14 cellular contexts compared by ENCODE assay signal in genomic region chr12:24499151-24500146, GRCh38.
A peak's percentile ranks its signal among the peaks of the same experiment; 100 is the strongest.
DNase-seq lines count a peak whose midpoint lies in the region; ATAC-seq, FAIRE-seq and TF ChIP-seq lines count a peak whose summit lies in the region.
"Had no signal": no experiment of that assay in that cellular context is flagged by ENCODE, and none has a peak within 500 bp of the region (broad histone marks: within the 10 kb centered on the region; RNA-seq: fewer than 3 reads in every experiment).

No MANE protein-coding gene starts in this region.

- H3K4me3 ChIP-seq in mammary epithelial cell (replicated peaks in 1 of 3; ENCODE audit: insufficient read depth in 1 of 3, low read depth in 2 of 3, low read length in 3 of 3) (no peak overlapping the region), suprapubic skin (no peak overlapping the region)

- DNase-seq in LHCN-M2 (ENCODE audit: low read depth) (peak; percentile 83), mammary epithelial cell (peak; percentile 3), suprapubic skin (ENCODE audit: low spot score in 2 of 2) (no peak), amygdala (lab: John Stamatoyannopoulos, UW) (no peak)
- no peak for DNase-seq in T-helper 2 cell treated with Interferon-gamma antibody and Interleukin-4, amounts not matched to agents 5 μg/mL and 100 μg/mL, for 36 hours (ENCODE audit: low spot score)
- DNase-seq: activated CD8-positive, alpha-beta memory T cell treated with anti-CD3 and anti-CD28 coated beads for 24 hours; hippocampal formation; T-helper 1 cell had no signal

- H3K4me1 Mint-ChIP-seq in T-helper 2 cell treated with Interferon-gamma antibody and Interleukin-4, amounts not matched to agents 5 μg/mL and 100 μg/mL, for 36 hours (ENCODE audit: low read depth), result no peaks in the 10 kb centered on the region

- TF ChIP-seq EP300 in suprapubic skin (IDR thresholded peaks at IDR 0.05), result no peak

- no peak for TF ChIP-seq POLR2A in suprapubic skin (IDR thresholded peaks at IDR 0.05)

- CTCF ChIA-PET in mammary epithelial cell (lab: Charles Lee; ENCODE audit: low non-redundant PET), result no interaction called here

- H3K36me3 ChIP-seq in mammary epithelial cell (ENCODE audit: insufficient read depth, low read length), result no peaks in the 10 kb centered on the region
- no peaks in the 10 kb centered on the region for H3K36me3 ChIP-seq in suprapubic skin

- no TSS peak for BruUV-seq in mammary epithelial cell (replicated peaks; lab: Mats Ljungman, UMichigan)

- H3K27me3 Mint-ChIP-seq in T-helper 2 cell treated with Interferon-gamma antibody and Interleukin-4, amounts not matched to agents 5 μg/mL and 100 μg/mL, for 36 hours (ENCODE audit: low read depth), result no peaks in the 10 kb centered on the region

- dilution Hi-C loops in mammary epithelial cell (cut with HindIII; ENCODE audit: low sequenced_read_pairs), result no loop called here

- intact Hi-C loops in mammary epithelial cell (cut with micrococcal nuclease), result no loop called here

- no peak overlapping the region for H3K9ac ChIP-seq in mammary epithelial cell (ENCODE audit: insufficient read depth, low read length)

- H3K4me2 ChIP-seq in mammary epithelial cell (ENCODE audit: insufficient read depth, low read depth, low read length), result no peak overlapping the region

- no peak for ATAC-seq in HG03565 (IDR thresholded peaks at IDR 0.05; ENCODE audit: unreplicated experiment)
- no peak for ATAC-seq in HG03108 (IDR thresholded peaks at IDR 0.05; ENCODE audit: unreplicated experiment)

- H3K79me2 ChIP-seq in mammary epithelial cell (ENCODE audit: insufficient read depth, low read length), result no peaks in the 10 kb centered on the region

- in situ Hi-C loops in mammary epithelial cell (cut with MboI; ENCODE audit: low sequenced_read_pairs in 2 of 2), result no loop called here

- no peaks in the 10 kb centered on the region for H3K9me3 ChIP-seq in mammary epithelial cell (replicated peaks; ENCODE audit: insufficient read depth, low read length)
- no peaks in the 10 kb centered on the region for H3K9me3 ChIP-seq in suprapubic skin

- H3K27ac Mint-ChIP-seq in T-helper 2 cell treated with Interferon-gamma antibody and Interleukin-4, amounts not matched to agents 5 μg/mL and 100 μg/mL, for 36 hours, result no peak overlapping the region
- H3K27ac Mint-ChIP-seq: type B pancreatic cell had no signal

- H3K4me1 ChIP-seq in mammary epithelial cell (ENCODE audit: insufficient read depth, low read length), result no peaks in the 10 kb centered on the region
- peaks cover 45% of the 10 kb centered on the region for H3K4me1 ChIP-seq in suprapubic skin

- no peaks in the 10 kb centered on the region for H4K20me1 ChIP-seq in mammary epithelial cell (ENCODE audit: insufficient read depth, low read length)

- FAIRE-seq in islet of Langerhans (lab: Jason Lieb, UNC), result peak; percentile 30
- FAIRE-seq: GM18507 had no signal

- H3K4me3 Mint-ChIP-seq in T-helper 2 cell treated with Interferon-gamma antibody and Interleukin-4, amounts not matched to agents 5 μg/mL and 100 μg/mL, for 36 hours, result no peak overlapping the region
- H3K4me3 Mint-ChIP-seq: nephron had no signal

- 77% methylated on average over 8 of the region's 8 CpGs for WGBS in mammary epithelial cell (ENCODE audit: low coverage, missing lambda C conversion rate)
- 73% methylated on average over 8 of the region's 8 CpGs for WGBS in suprapubic skin

- H3K9me3 Mint-ChIP-seq in T-helper 2 cell treated with Interferon-gamma antibody and Interleukin-4, amounts not matched to agents 5 μg/mL and 100 μg/mL, for 36 hours, result peaks cover 4% of the 10 kb centered on the region
- H3K9me3 Mint-ChIP-seq: nephron had no signal

- no peak overlapping the region for H2AFZ ChIP-seq in mammary epithelial cell (ENCODE audit: low read depth, low read length)

- no peaks in the 10 kb centered on the region for H3K36me3 Mint-ChIP-seq in T-helper 2 cell treated with Interferon-gamma antibody and Interleukin-4, amounts not matched to agents 5 μg/mL and 100 μg/mL, for 36 hours (ENCODE audit: low read depth)

- H3K27me3 ChIP-seq in mammary epithelial cell (ENCODE audit: insufficient read depth, low read length), result peaks cover 1% of the 10 kb centered on the region
- H3K27me3 ChIP-seq in suprapubic skin, result no peaks in the 10 kb centered on the region

- no peak for TF ChIP-seq CTCF in mammary epithelial cell (conservative IDR thresholded peaks at IDR 0.05 in 1 of 2, IDR thresholded peaks at IDR 0.05 in 1 of 2; ENCODE audit: extremely low read depth in 1 of 2, insufficient read depth in 1 of 2, low read depth in 1 of 2, low read length in 2 of 2)
- TF ChIP-seq CTCF in suprapubic skin (IDR thresholded peaks at IDR 0.05), result no peak

- no peak overlapping the region for H3K27ac ChIP-seq in mammary epithelial cell (ENCODE audit: insufficient read depth, low read depth, low read length)
- peak overlapping the region; percentile 62 for H3K27ac ChIP-seq in suprapubic skin

Comparison
In these comparisons a context has a peak if more than half of its experiments do, and no peak if none do; other contexts are left out.
1. DNase-seq: peak in LHCN-M2 (single experiment) and mammary epithelial cell (single experiment); none in suprapubic skin (0 of 2), amygdala (0 of 56) and T-helper 2 cell treated with Interferon-gamma antibody and Interleukin-4, amounts not matched to agents 5 μg/mL and 100 μg/mL, for 36 hours (single experiment).